In the genomic region with DNA sequence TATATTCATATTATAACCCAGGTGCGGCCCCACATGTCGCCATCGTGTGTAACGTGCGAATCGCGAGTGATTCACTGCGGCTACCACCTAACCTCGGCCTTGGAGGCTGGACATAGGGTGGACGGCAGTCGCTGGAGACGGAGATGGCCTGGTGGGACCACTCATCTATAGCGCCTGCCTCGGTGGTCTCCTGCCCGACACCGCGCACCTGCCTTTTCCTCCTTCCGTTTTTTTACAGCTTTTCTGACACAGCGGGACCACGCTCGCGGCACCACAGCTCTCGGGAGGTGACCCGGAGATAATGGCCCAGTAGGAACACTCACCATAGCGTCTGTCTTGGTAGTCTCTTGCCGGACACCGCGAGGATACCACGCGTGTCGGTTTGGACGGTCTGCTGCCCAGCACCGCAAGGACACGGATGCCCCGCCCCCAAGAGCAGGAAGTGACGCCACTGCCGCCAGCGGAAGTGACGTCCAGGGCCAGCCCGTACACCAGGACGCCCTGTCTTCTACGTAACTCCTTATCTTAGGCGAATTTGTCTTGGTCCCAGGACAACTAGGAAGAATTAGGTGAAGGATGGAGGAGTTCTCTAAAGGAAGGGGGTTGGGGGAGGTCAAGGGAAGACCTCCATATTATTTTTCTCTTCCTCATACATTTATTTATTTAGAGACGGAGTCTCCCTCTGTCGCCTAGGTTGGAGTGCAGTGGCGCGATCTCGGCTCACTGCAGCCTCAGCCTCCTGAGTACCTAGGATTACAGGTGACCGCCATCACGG, we compare ENCODE assay signal across 8 cellular contexts. TPM values are rescaled to one million over a fixed set of nuclear protein-coding genes. Genes with fewer than 3 reads are reported as not detected.
DNase-seq lines count a peak whose midpoint lies in the region; ATAC-seq and TF ChIP-seq lines count a peak whose summit lies in the region.

No MANE protein-coding gene starts in this region.

- H3K4me3 Mint-ChIP-seq in T-cell, result peak overlapping the region; percentile 89 to 96 (median 96)

- H3K4me3 ChIP-seq in AG04450 (ENCODE audit: low read depth, low read length) (peak overlapping the region; percentile 81), adipocyte (ENCODE audit: low read length) (peak overlapping the region; percentile 90), heart right ventricle (peak overlapping the region; percentile 37 to 74 (median 67)), tibial artery (peak overlapping the region; percentile 55 to 58)

- no peaks in the 10 kb centered on the region for H3K27me3 Mint-ChIP-seq in T-cell

- H3K4me1 ChIP-seq in adipocyte (ENCODE audit: control insufficient read depth, insufficient read depth, low read length) (peaks cover 8% of the 10 kb centered on the region), heart right ventricle (peaks cover 0 to 22% (median 10%) of the 10 kb centered on the region in 9 donors), tibial artery (peaks cover 0 to 9% (median 5%) of the 10 kb centered on the region in 4 donors)

- H3K9me3 ChIP-seq in AG04450 (ENCODE audit: control insufficient read depth, insufficient read depth, low read length) (peaks cover 6% of the 10 kb centered on the region; the same call in 1 of the 2 replicates), KOPT-K1 (ENCODE audit: insufficient read depth, low read length, poor library complexity, severe bottlenecking) (no peaks in the 10 kb centered on the region), adipocyte (ENCODE audit: control insufficient read depth, low read length) (no peaks in the 10 kb centered on the region), heart right ventricle (no peaks in the 10 kb centered on the region), tibial artery (no peaks in the 10 kb centered on the region)

- ATAC-seq in T-cell (replicated peaks in 1 of 4) (peak; percentile 90 to 94 (median 93)), heart right ventricle (peak; percentile 94 to 98 (median 97))

- H3K4me1 Mint-ChIP-seq in T-cell, result peaks cover 44 to 51% (median 46%) of the 10 kb centered on the region in 3 donors

- POLR2A ChIA-PET in AG04450 (lab: Yijun Ruan, JAX) (no interaction called here), T-cell (lab: Charles Lee) (no interaction called here)

- H3K27ac Mint-ChIP-seq in T-cell, result peak overlapping the region; percentile 86 to 91

- no peaks in the 10 kb centered on the region for H3K9me3 Mint-ChIP-seq in T-cell

- peak; percentile 52 for DNase-seq in AG04450 (ENCODE audit: low read depth, low spot score)
- DNase-seq in GM19240 (ENCODE audit: insufficient read length, low spot score), result peak; percentile 67
- DNase-seq in T-cell, result peak; percentile 59 to 86 (median 79)
- DNase-seq in adipocyte (ENCODE audit: low read depth), result peak; percentile 90
- peak; percentile 88 to 89 for DNase-seq in heart right ventricle
- peak; percentile 78 for DNase-seq in pons (ENCODE audit: low spot score)
- peak; percentile 84 to 93 for DNase-seq in tibial artery

- CTCF ChIA-PET in AG04450 (lab: Charles Lee), result interaction anchor here (1.1 kb wide), 1 partner anchor 15 kb away, joined by 5 read pairs; no protein-coding TSS in a partner anchor
- CTCF ChIA-PET in T-cell (lab: Charles Lee), result interaction anchor here in 1 of 2 donors (1.1 kb wide), 1 partner anchor 15 kb away, joined by 5 read pairs; no protein-coding TSS in a partner anchor

- WGBS in heart right ventricle, 2 donors, result 34 to 52% methylated on average over 50 of the region's 50 CpGs

- H3K36me3 ChIP-seq in KOPT-K1 (ENCODE audit: insufficient read depth, low read length), result peaks cover 45% of the 10 kb centered on the region
- H3K36me3 ChIP-seq in adipocyte (ENCODE audit: control insufficient read depth, insufficient read depth, low read length, severe bottlenecking), result peaks cover 24% of the 10 kb centered on the region
- H3K36me3 ChIP-seq in heart right ventricle, result peaks cover 0 to 42% (median 22%) of the 10 kb centered on the region in 9 donors
- H3K36me3 ChIP-seq in tibial artery, result peaks cover 31 to 32% (median 32%) of the 10 kb centered on the region in 3 donors

- H3K36me3 Mint-ChIP-seq in T-cell, result peaks cover 25% of the 10 kb centered on the region

- no peak for TF ChIP-seq CTCF in AG04450 (IDR thresholded peaks at IDR 0.05; ENCODE audit: low read depth, low read length)
- peak in 2 of 9 donors; percentile 17 to 20 for TF ChIP-seq CTCF in heart right ventricle (IDR thresholded peaks at IDR 0.05)
- TF ChIP-seq CTCF in tibial artery (IDR thresholded peaks at IDR 0.05), result no peak

- H3K27me3 ChIP-seq in AG04450 (ENCODE audit: control insufficient read depth, insufficient read depth, low read length), result no peaks in the 10 kb centered on the region
- H3K27me3 ChIP-seq in adipocyte (replicated peaks; ENCODE audit: control insufficient read depth, insufficient read depth, low read length), result no peaks in the 10 kb centered on the region
- no peaks in the 10 kb centered on the region for H3K27me3 ChIP-seq in heart right ventricle
- H3K27me3 ChIP-seq in tibial artery, result no peaks in the 10 kb centered on the region

- H3K9ac ChIP-seq in adipocyte (ENCODE audit: low read length), result peak overlapping the region; percentile 91

- intact Hi-C loops in heart right ventricle (cut with DNase I) (no loop called here), tibial artery (cut with DNase I; ENCODE audit: low total_unique reads) (no loop called here)

- peak overlapping the region; percentile 73 for H3K27ac ChIP-seq in AG04450 (ENCODE audit: low read depth, low read length)
- H3K27ac ChIP-seq in KOPT-K1 (ENCODE audit: low read depth, low read length, poor library complexity, severe bottlenecking), result peak overlapping the region; percentile 61
- H3K27ac ChIP-seq in heart right ventricle, result peak overlapping the region; percentile 73 to 94 (median 86)
- peak overlapping the region; percentile 76 to 78 for H3K27ac ChIP-seq in tibial artery

RNA-seq across cellular contexts. Expression of a gene that starts 6.4 kb away (rescaled TPM):
- polyA plus RNA-seq in AG04450 (2011; rRNA removed) (151 and 165 TPM in 2 replicates), heart right ventricle (100 to 1,000 TPM; 203 to 323 TPM)
- 85.9 and 130 TPM in 2 replicates for polyA minus RNA-seq in AG04450 (2011; rRNA and poly(A)+ RNA removed)
- total RNA-seq in T-cell (100 to 1,000 TPM; 108 to 145 (median 122) TPM), heart right ventricle (100 to 1,000 TPM; 183 to 274 (median 195) TPM)

RNA-seq across cellular contexts. Expression of a gene that starts 17.1 kb away (rescaled TPM):
- 0.22 and 0.25 TPM in 2 replicates for polyA plus RNA-seq in AG04450 (2011; rRNA removed)
- polyA minus RNA-seq in AG04450 (2011; rRNA and poly(A)+ RNA removed), result not detected in 2 replicates
- total RNA-seq in T-cell, result 10 to 100 TPM; 52.7 to 89.2 (median 72.9) TPM
- total RNA-seq in heart right ventricle, result 1 to 10 TPM in 3 of 10 donors, under 1 TPM in 4, not detected in 3; 0.37 to 1.9 (median 0.71) TPM
- 1 to 10 TPM in 1 of 2 donors, under 1 TPM in 1; 0.52 to 1.3 TPM for polyA plus RNA-seq in heart right ventricle

Comparison
In these comparisons a context has a peak if more than half of its experiments do, and no peak if none do; other contexts are left out.
1. Peak in every context shown above with its lines: DNase-seq, ATAC-seq, H3K4me3 ChIP-seq and H3K27ac ChIP-seq.
2. RNA of a gene that starts 17.1 kb away (total RNA-seq): 52.7 to 89.2 TPM in T-cell; 0.37 to 1.9 TPM in heart right ventricle; every median in the first group is over 10 times any median in the second.